In genomic region chrX:11667286-11667685, GRCh38 we compare ENCODE assay signal across 24 cellular contexts. TPM values are rescaled to one million over a fixed set of nuclear protein-coding genes. Genes with fewer than 3 reads are reported as not detected.
DNase-seq lines count a peak whose midpoint lies in the region; ATAC-seq, FAIRE-seq and TF ChIP-seq lines count a peak whose summit lies in the region.
"Had no signal": no experiment of that assay in that cellular context is flagged by ENCODE, and none has a peak within 500 bp of the region (broad histone marks: within the 10 kb centered on the region; RNA-seq: fewer than 3 reads in every experiment).

No MANE protein-coding gene starts in this region.

- H3K9me3 Mint-ChIP-seq in neural crest cell = no peaks in the 10 kb centered on the region
- H3K9me3 Mint-ChIP-seq: activated naive CD8-positive, alpha-beta T cell treated with anti-CD3 and anti-CD28 coated beads, Interleukin-2, amount 10 ng/mL, durations not matched to agents 7 days and 5 days; activated T-helper 1 cell treated with anti-CD3 and anti-CD28 coated beads, Interleukin-12 subunit alpha, Interleukin-12 subunit beta, Interleukin-2, Interleukin-4 antibody, amounts not matched to agents 30 ng/mL and 10 ng/mL and 1 ng/mL, durations not matched to agents 14 hours and 24 hours and 36 hours; CD4-positive, alpha-beta memory T cell; dendritic cell treated with granulocyte-macrophage colony-stimulating factor and Interleukin-4, amounts not matched to agents 40 ng/mL and 50 ng/mL, for 4 days had no signal

- H2BK20ac ChIP-seq in H1 (ENCODE audit: low read length) = no peak overlapping the region

- peak; percentile 1 for DNase-seq in DMS79 treated with DMSO at 0.1 percent for 48 hours (lab: John Stamatoyannopoulos, UW)
- no peak for DNase-seq in GM19239 (ENCODE audit: insufficient read length, low spot score)
- DNase-seq in H1 (ENCODE audit: low read depth in 1 of 2, low spot score in 2 of 2) = no peak
- DNase-seq in neural crest cell (ENCODE audit: low read depth, low spot score) = no peak
- DNase-seq in MV-4-11 (lab: John Stamatoyannopoulos, UW) = no peak
- DNase-seq in activated CD4-positive, alpha-beta T cell treated with anti-CD3 and anti-CD28 coated beads, Interleukin-2, amount 50 U/mL, for 4 hours = no peak
- DNase-seq: activated CD4-positive, CD25-positive, alpha-beta regulatory T cell treated with anti-CD3 and anti-CD28 coated beads, Interleukin-2, amount 50 U/mL, for 72 hours; activated naive CD8-positive, alpha-beta T cell treated with anti-CD3 and anti-CD28 coated beads, Interleukin-2, amount 10 ng/mL, durations not matched to agents 7 days and 5 days; brain microvascular endothelial cell; CD4-positive, alpha-beta memory T cell; MM.1S; NCI-H1694; NCI-H446; stimulated activated CD4-positive, alpha-beta T cell treated with anti-CD3 and anti-CD28 coated beads, Interleukin-15, amount 100 ng/mL, for 24 hours; SW 1271; testis had no signal

- no peak overlapping the region for H3K56ac ChIP-seq in H1 (replicated peaks; ENCODE audit: insufficient read length, low read depth, low read length)

- H3K4me1 Mint-ChIP-seq in neural crest cell = peaks cover 11% of the 10 kb centered on the region
- H3K4me1 Mint-ChIP-seq: activated naive CD8-positive, alpha-beta T cell treated with anti-CD3 and anti-CD28 coated beads, Interleukin-2, amount 10 ng/mL, durations not matched to agents 7 days and 5 days had no signal

- H3K18ac ChIP-seq in H1 (ENCODE audit: extremely low read depth, low read length) = no peak overlapping the region

- H3K36me3 Mint-ChIP-seq in neural crest cell (ENCODE audit: low read depth) = peaks cover 7% of the 10 kb centered on the region
- H3K36me3 Mint-ChIP-seq: activated naive CD8-positive, alpha-beta T cell treated with anti-CD3 and anti-CD28 coated beads, Interleukin-2, amount 10 ng/mL, durations not matched to agents 7 days and 5 days; CD4-positive, alpha-beta memory T cell had no signal

- no peaks in the 10 kb centered on the region for H4K20me1 ChIP-seq in H1 (replicated peaks in 1 of 2; ENCODE audit: control insufficient read depth in 1 of 2, insufficient read depth in 2 of 2, low read length in 2 of 2)

- no peak overlapping the region for H2BK5ac ChIP-seq in H1 (ENCODE audit: low read depth, low read length)

- H3K4me3 Mint-ChIP-seq in neural crest cell = peak overlapping the region; percentile 91
- H3K4me3 Mint-ChIP-seq: activated naive CD8-positive, alpha-beta T cell treated with anti-CD3 and anti-CD28 coated beads, Interleukin-2, amount 10 ng/mL, durations not matched to agents 7 days and 5 days; activated T-helper 1 cell treated with anti-CD3 and anti-CD28 coated beads, Interleukin-12 subunit alpha, Interleukin-12 subunit beta, Interleukin-2, Interleukin-4 antibody, amounts not matched to agents 30 ng/mL and 10 ng/mL and 1 ng/mL, durations not matched to agents 14 hours and 24 hours and 36 hours; CD4-positive, alpha-beta memory T cell; dendritic cell treated with granulocyte-macrophage colony-stimulating factor and Interleukin-4, amounts not matched to agents 40 ng/mL and 50 ng/mL, for 4 days had no signal

- H2AFZ ChIP-seq in H1 (ENCODE audit: low read length) = no peak overlapping the region

- H3K36me3 ChIP-seq in H1 (ENCODE audit: control insufficient read depth in 2 of 4, insufficient read depth in 4 of 4, low read length in 3 of 4) = no peaks in the 10 kb centered on the region
- H3K36me3 ChIP-seq: brain microvascular endothelial cell, neutrophil, right atrium auricular region had no signal

- ATAC-seq in HG03025 (IDR thresholded peaks at IDR 0.05; ENCODE audit: low FRiP score, unreplicated experiment) (no peak), HG02973 (IDR thresholded peaks at IDR 0.05; ENCODE audit: unreplicated experiment) (no peak)

- H3K27ac Mint-ChIP-seq in neural crest cell (ENCODE audit: unreplicated experiment) = no peak overlapping the region
- H3K27ac Mint-ChIP-seq: activated naive CD8-positive, alpha-beta T cell treated with anti-CD3 and anti-CD28 coated beads, Interleukin-2, amount 10 ng/mL, durations not matched to agents 7 days and 5 days; activated T-helper 1 cell treated with anti-CD3 and anti-CD28 coated beads, Interleukin-12 subunit alpha, Interleukin-12 subunit beta, Interleukin-2, Interleukin-4 antibody, amounts not matched to agents 30 ng/mL and 10 ng/mL and 1 ng/mL, durations not matched to agents 14 hours and 24 hours and 36 hours; CD4-positive, alpha-beta memory T cell; dendritic cell treated with granulocyte-macrophage colony-stimulating factor and Interleukin-4, amounts not matched to agents 40 ng/mL and 50 ng/mL, for 4 days had no signal

- H3K4ac ChIP-seq in H1 (replicated peaks; ENCODE audit: insufficient read length, low read depth, low read length) = no peak overlapping the region

- no peak overlapping the region for H3K27ac ChIP-seq in H1 (ENCODE audit: low read depth, low read length)
- H3K27ac ChIP-seq: brain microvascular endothelial cell, neutrophil, right atrium auricular region, testis had no signal

- no peak overlapping the region for H2BK15ac ChIP-seq in H1 (ENCODE audit: low read length)

- H3K23ac ChIP-seq in H1 (ENCODE audit: insufficient read length) = no peak overlapping the region

- peaks cover 0 to 4% (median 2%) of the 10 kb centered on the region in 4 experiments; a peak in 3 of 7 replicates for H3K4me1 ChIP-seq in H1 (replicated peaks in 1 of 4; ENCODE audit: control insufficient read depth in 3 of 4, insufficient read depth in 4 of 4, low read length in 3 of 4)
- H3K4me1 ChIP-seq: right atrium auricular region, testis had no signal

- 63% methylated on average over 2 of the region's 2 CpGs; no CpG with 5 or more reads in 1 of the 2 experiments for WGBS in H1 (ENCODE audit: extremely low coverage in 1 of 2, insufficient coverage in 1 of 2, insufficient read length in 1 of 2, insufficient replicate concordance in 2 of 2, low coverage in 1 of 2, low lambda C conversion rate in 2 of 2, missing lambda C conversion rate in 1 of 2), 2 experiments

- no peaks in the 10 kb centered on the region for H3K79me1 ChIP-seq in H1 (ENCODE audit: low read depth, low read length)

- no peak overlapping the region; a peak in 1 of 4 replicates for H3K4me2 ChIP-seq in H1 (ENCODE audit: insufficient read depth in 1 of 2, low read depth in 2 of 2, low read length in 2 of 2)

- H3K14ac ChIP-seq in H1 (ENCODE audit: insufficient read length) = no peak overlapping the region

- H3K9ac ChIP-seq in H1 (replicated peaks in 1 of 4; ENCODE audit: extremely low read depth in 1 of 4, low read depth in 3 of 4, low read length in 3 of 4) = no peak overlapping the region

- no peaks in the 10 kb centered on the region for H3K79me2 ChIP-seq in H1 (ENCODE audit: control insufficient read depth in 1 of 2, insufficient read depth in 2 of 2, low read length in 2 of 2)

- H3K23me2 ChIP-seq in H1 (ENCODE audit: low read depth, low read length) = peaks cover 8% of the 10 kb centered on the region; the same call in 1 of the 2 replicates

- H3K27me3 ChIP-seq in H1 (replicated peaks in 1 of 4; ENCODE audit: control insufficient read depth in 3 of 4, extremely low read depth in 1 of 4, insufficient read depth in 3 of 4, low read length in 3 of 4) = peaks cover 15 to 57% (median 41%) of the 10 kb centered on the region in 4 experiments
- H3K27me3 ChIP-seq: brain microvascular endothelial cell, right atrium auricular region, testis had no signal

- H4K91ac ChIP-seq in H1 (replicated peaks; ENCODE audit: insufficient read length, low read length) = no peak overlapping the region

- FAIRE-seq in GM19239 (lab: Jason Lieb, UNC) = peak; percentile 84
- FAIRE-seq in H1 (lab: Jason Lieb, UNC) = peak; percentile 7
- FAIRE-seq: endothelial cell of umbilical vein, H54 had no signal

- no peak overlapping the region for H2AK5ac ChIP-seq in H1 (ENCODE audit: low read depth, low read length)

- H2BK12ac ChIP-seq in H1 (ENCODE audit: low read depth, low read length) = no peak overlapping the region

- TF ChIP-seq CTCF in H1 (IDR thresholded peaks at IDR 0.05; ENCODE audit: control extremely low read depth in 1 of 3, insufficient read depth in 1 of 3, low read depth in 1 of 3, low read length in 3 of 3) = no peak
- no peak for TF ChIP-seq CTCF in neural crest cell (conservative IDR thresholded peaks at IDR 0.05)

- POLR2A ChIA-PET in H1 (lab: Charles Lee; ENCODE audit: partially characterized antibody) = no interaction called here

- H3K4me3 ChIP-seq in H1 (ENCODE audit: extremely low read depth in 1 of 4, insufficient read depth in 2 of 4, low read depth in 3 of 4, low read length in 4 of 4) = no peak overlapping the region
- H3K4me3 ChIP-seq: right atrium auricular region, testis had no signal

- H3K27me3 Mint-ChIP-seq in neural crest cell (ENCODE audit: low read depth) = peaks cover 80% of the 10 kb centered on the region

- CTCF ChIA-PET in H1 (lab: Charles Lee; ENCODE audit: partially characterized antibody) = interaction anchor here (1.1 to 2.2 kb wide), 2 partner anchors 11 to 55 kb away, joined by 6 to 9 read pairs; no protein-coding TSS in a partner anchor

- no peaks in the 10 kb centered on the region for H3K9me3 ChIP-seq in H1 (ENCODE audit: insufficient read depth in 2 of 2, low read depth in 1 of 2, low read length in 1 of 2)
- H3K9me3 ChIP-seq: neutrophil, right atrium auricular region, testis had no signal

- TF ChIP-seq EP300 in H1 (IDR thresholded peaks at IDR 0.05; ENCODE audit: borderline replicate concordance in 1 of 2, low read depth in 2 of 2, low read length in 2 of 2) = no peak

- H4K5ac ChIP-seq in H1 (ENCODE audit: insufficient read length, low read depth, low read length) = no peak overlapping the region

- no peak overlapping the region for H2BK120ac ChIP-seq in H1 (replicated peaks; ENCODE audit: low read depth, low read length)

- TF ChIP-seq POLR2A in H1 (IDR thresholded peaks at IDR 0.05; ENCODE audit: control extremely low read depth in 1 of 2, low read depth in 2 of 2, low read length in 2 of 2) = no peak

- no peak for TF ChIP-seq RAD21 in H1 (IDR thresholded peaks at IDR 0.05 in 1 of 2, conservative IDR thresholded peaks at IDR 0.05 in 1 of 2; ENCODE audit: low read depth in 2 of 2, low read length in 2 of 2)

- H4K8ac ChIP-seq in H1 (ENCODE audit: extremely low read depth, insufficient read depth, low read length) = no peak overlapping the region

TF ChIP-seq in H1, 55 proteins besides CTCF, POLR2A, EP300 and RAD21 (continues in another document):
- TF ChIP-seq JUN (IDR thresholded peaks at IDR 0.05; ENCODE audit: low read depth, low read length) (no peak), TEAD4 (IDR thresholded peaks at IDR 0.05; ENCODE audit: low read depth, low read length) (no peak), RFX5 (IDR thresholded peaks at IDR 0.05; ENCODE audit: borderline replicate concordance, low read depth, low read length) (no peak)

RNA-seq across cellular contexts. Expression of gene ARHGAP6, which starts 1.6 kb away (rescaled TPM):
- total RNA-seq in H1 (2021; fragmentation: NEBNext Ultra II Directional; extraction: Animal tissue kit (Norgen Biotek cat#: 25700)) = 0.63 and 0.82 TPM in 2 replicates
- 0.35 and 0.44 TPM in 2 replicates for polyA plus RNA-seq in H1 (2011; rRNA removed)
- polyA plus RNA-seq in H1 (2011; cell fraction: cytosol; rRNA removed) = 0.43 TPM
- polyA plus RNA-seq in H1 (2011; cell fraction: nucleus; rRNA removed) = 0.71 TPM
- 0.25 to 0.50 TPM (median 0.44 TPM) in 4 replicates for polyA plus RNA-seq in H1 (2012, experiment 1 of 2)
- polyA plus RNA-seq in H1 (2012, experiment 2 of 2) = 0.37 TPM
- 0.53 TPM for polyA plus RNA-seq in H1 (2013, experiment 1 of 2)
- polyA plus RNA-seq in H1 (2013, experiment 2 of 2) = 0.48 TPM
- polyA minus RNA-seq in H1 (2011; rRNA and poly(A)+ RNA removed) = 0.39 and 0.82 TPM in 2 replicates
- polyA minus RNA-seq in H1 (2011; cell fraction: cytosol; rRNA and poly(A)+ RNA removed) = not detected
- 2.1 TPM for polyA minus RNA-seq in H1 (2011; cell fraction: nucleus; rRNA and poly(A)+ RNA removed)
- total RNA-seq in neural crest cell = 2.3 and 2.7 TPM in 2 replicates
- total RNA-seq: activated naive CD8-positive, alpha-beta T cell treated with anti-CD3 and anti-CD28 coated beads, Interleukin-2, amount 10 ng/mL, durations not matched to agents 7 days and 5 days; activated T-helper 1 cell treated with anti-CD3 and anti-CD28 coated beads, Interleukin-12 subunit alpha, Interleukin-12 subunit beta, Interleukin-2, Interleukin-4 antibody, amounts not matched to agents 30 ng/mL and 10 ng/mL and 1 ng/mL, durations not matched to agents 14 hours and 24 hours and 36 hours; CD4-positive, alpha-beta memory T cell had no signal
- polyA plus RNA-seq: CD4-positive, alpha-beta memory T cell had no signal
